ENCODE assay signal across 1 cellular context in the genomic region with DNA sequence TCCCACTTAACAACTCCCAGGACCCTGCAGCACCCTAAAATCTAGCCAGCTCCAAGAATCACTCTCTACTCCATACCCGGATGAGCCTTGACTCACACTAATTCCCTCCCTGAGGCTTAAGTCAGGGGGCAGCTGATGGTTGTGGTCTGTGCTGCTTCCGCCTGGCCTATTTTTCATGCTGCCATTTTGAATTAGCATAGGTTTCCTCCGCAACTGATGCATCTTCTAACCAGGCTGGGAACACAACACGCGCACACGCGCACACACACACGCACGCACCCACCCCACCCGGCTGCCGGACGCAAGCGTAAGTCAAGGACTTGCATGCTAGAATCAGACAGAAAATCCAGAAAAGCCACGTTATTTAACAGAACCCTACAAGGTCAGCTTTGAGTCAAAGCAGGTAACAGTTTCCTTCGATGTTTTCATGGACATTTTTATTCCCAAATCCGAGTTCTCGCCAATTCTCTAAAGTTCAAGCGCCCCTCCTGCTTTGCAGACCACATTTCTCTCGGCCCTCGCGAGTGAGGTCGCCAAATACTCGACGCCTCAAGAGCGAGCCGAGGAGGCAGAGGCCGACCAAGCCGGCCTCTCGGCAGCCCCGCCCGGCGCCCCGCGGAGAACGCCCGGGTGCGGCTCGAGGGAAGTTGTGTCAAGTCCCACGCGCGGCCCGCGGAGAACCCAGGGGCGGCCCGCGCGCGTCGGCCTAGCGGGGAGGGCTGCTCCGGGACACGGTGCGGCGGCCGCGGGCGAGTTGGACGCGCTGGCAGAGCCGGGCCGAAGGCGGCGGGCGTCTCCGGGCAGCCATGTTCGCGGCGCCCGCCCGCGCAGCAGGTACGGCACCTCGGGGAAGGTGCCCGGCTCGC.
TF ChIP-seq lines count a peak whose summit lies in the region.

No MANE protein-coding gene starts in this region.

TF ChIP-seq in HepG2, 621 proteins besides CTCF, POLR2A, EP300 and RAD21 (continued from another document and continues in another):
- TF ChIP-seq ZNF556 (CRISPR knock-in tag; IDR thresholded peaks at IDR 0.05; ENCODE audit: borderline replicate concordance) (no peak), ERF (CRISPR knock-in tag; IDR thresholded peaks at IDR 0.05) (0 out of 2 replicates have a peak, but pooled peaks have one; percentile 33), ZNF567 (CRISPR knock-in tag; IDR thresholded peaks at IDR 0.05; ENCODE audit: borderline replicate concordance) (no peak), ZNF558 (CRISPR knock-in tag; IDR thresholded peaks at IDR 0.05; ENCODE audit: borderline replicate concordance) (no peak), FOSL2 (CRISPR knock-in tag; IDR thresholded peaks at IDR 0.05) (no peak), ZBTB8A (CRISPR knock-in tag; IDR thresholded peaks at IDR 0.05; ENCODE audit: borderline replicate concordance, low read depth) (no peak), MED13 (CRISPR knock-in tag; IDR thresholded peaks at IDR 0.05) (no peak), SCMH1 (CRISPR knock-in tag; IDR thresholded peaks at IDR 0.05; ENCODE audit: borderline replicate concordance) (no peak), KLF15 (CRISPR knock-in tag; IDR thresholded peaks at IDR 0.05; ENCODE audit: borderline replicate concordance) (no peak), CHCHD3 (CRISPR knock-in tag; IDR thresholded peaks at IDR 0.05) (no peak), KLF12 (CRISPR knock-in tag; IDR thresholded peaks at IDR 0.05; ENCODE audit: borderline replicate concordance) (no peak), PAX8 (CRISPR knock-in tag; IDR thresholded peaks at IDR 0.05; ENCODE audit: borderline replicate concordance) (peak; percentile 63; the same call in 1 of the 2 replicates), CBX2 (IDR thresholded peaks at IDR 0.05; ENCODE audit: low read depth, low read length) (no peak), CBX2 (CRISPR knock-in tag; IDR thresholded peaks at IDR 0.05; ENCODE audit: low read depth) (no peak), ZIK1 (CRISPR knock-in tag; IDR thresholded peaks at IDR 0.05; ENCODE audit: borderline replicate concordance, low read depth) (no peak; the same call in 1 of the 2 replicates), ZNF562 (CRISPR knock-in tag; IDR thresholded peaks at IDR 0.05; ENCODE audit: borderline replicate concordance) (no peak), ZNF619 (CRISPR knock-in tag; IDR thresholded peaks at IDR 0.05) (no peak), KLF6 (CRISPR knock-in tag; IDR thresholded peaks at IDR 0.05) (no peak), WIZ (CRISPR knock-in tag; IDR thresholded peaks at IDR 0.05) (0 out of 2 replicates have a peak, but pooled peaks have one; percentile 12), NFKB2 (CRISPR knock-in tag; IDR thresholded peaks at IDR 0.05; ENCODE audit: borderline replicate concordance) (no peak), SIX4 (CRISPR knock-in tag; IDR thresholded peaks at IDR 0.05) (no peak)
- TF ChIP-seq, protein P1, sequence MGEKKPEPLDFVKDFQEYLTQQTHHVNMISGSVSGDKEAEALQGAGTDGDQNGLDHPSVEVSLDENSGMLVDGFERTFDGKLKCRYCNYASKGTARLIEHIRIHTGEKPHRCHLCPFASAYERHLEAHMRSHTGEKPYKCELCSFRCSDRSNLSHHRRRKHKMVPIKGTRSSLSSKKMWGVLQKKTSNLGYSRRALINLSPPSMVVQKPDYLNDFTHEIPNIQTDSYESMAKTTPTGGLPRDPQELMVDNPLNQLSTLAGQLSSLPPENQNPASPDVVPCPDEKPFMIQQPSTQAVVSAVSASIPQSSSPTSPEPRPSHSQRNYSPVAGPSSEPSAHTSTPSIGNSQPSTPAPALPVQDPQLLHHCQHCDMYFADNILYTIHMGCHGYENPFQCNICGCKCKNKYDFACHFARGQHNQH (CRISPR knock-in tag; IDR thresholded peaks at IDR 0.05), result 0 out of 2 replicates have a peak, but pooled peaks have one; percentile 36
- TF ChIP-seq, protein P2, sequence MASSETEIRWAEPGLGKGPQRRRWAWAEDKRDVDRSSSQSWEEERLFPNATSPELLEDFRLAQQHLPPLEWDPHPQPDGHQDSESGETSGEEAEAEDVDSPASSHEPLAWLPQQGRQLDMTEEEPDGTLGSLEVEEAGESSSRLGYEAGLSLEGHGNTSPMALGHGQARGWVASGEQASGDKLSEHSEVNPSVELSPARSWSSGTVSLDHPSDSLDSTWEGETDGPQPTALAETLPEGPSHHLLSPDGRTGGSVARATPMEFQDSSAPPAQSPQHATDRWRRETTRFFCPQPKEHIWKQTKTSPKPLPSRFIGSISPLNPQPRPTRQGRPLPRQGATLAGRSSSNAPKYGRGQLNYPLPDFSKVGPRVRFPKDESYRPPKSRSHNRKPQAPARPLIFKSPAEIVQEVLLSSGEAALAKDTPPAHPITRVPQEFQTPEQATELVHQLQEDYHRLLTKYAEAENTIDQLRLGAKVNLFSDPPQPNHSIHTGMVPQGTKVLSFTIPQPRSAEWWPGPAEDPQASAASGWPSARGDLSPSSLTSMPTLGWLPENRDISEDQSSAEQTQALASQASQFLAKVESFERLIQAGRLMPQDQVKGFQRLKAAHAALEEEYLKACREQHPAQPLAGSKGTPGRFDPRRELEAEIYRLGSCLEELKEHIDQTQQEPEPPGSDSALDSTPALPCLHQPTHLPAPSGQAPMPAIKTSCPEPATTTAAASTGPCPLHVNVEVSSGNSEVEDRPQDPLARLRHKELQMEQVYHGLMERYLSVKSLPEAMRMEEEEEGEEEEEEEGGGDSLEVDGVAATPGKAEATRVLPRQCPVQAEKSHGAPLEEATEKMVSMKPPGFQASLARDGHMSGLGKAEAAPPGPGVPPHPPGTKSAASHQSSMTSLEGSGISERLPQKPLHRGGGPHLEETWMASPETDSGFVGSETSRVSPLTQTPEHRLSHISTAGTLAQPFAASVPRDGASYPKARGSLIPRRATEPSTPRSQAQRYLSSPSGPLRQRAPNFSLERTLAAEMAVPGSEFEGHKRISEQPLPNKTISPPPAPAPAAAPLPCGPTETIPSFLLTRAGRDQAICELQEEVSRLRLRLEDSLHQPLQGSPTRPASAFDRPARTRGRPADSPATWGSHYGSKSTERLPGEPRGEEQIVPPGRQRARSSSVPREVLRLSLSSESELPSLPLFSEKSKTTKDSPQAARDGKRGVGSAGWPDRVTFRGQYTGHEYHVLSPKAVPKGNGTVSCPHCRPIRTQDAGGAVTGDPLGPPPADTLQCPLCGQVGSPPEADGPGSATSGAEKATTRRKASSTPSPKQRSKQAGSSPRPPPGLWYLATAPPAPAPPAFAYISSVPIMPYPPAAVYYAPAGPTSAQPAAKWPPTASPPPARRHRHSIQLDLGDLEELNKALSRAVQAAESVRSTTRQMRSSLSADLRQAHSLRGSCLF (CRISPR knock-in tag; IDR thresholded peaks at IDR 0.05; ENCODE audit: borderline replicate concordance), result no peak
- TF ChIP-seq, protein P3, sequence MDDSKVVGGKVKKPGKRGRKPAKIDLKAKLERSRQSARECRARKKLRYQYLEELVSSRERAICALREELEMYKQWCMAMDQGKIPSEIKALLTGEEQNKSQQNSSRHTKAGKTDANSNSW (CRISPR knock-in tag; IDR thresholded peaks at IDR 0.05; ENCODE audit: borderline replicate concordance), result no peak
- TF ChIP-seq, protein P4, sequence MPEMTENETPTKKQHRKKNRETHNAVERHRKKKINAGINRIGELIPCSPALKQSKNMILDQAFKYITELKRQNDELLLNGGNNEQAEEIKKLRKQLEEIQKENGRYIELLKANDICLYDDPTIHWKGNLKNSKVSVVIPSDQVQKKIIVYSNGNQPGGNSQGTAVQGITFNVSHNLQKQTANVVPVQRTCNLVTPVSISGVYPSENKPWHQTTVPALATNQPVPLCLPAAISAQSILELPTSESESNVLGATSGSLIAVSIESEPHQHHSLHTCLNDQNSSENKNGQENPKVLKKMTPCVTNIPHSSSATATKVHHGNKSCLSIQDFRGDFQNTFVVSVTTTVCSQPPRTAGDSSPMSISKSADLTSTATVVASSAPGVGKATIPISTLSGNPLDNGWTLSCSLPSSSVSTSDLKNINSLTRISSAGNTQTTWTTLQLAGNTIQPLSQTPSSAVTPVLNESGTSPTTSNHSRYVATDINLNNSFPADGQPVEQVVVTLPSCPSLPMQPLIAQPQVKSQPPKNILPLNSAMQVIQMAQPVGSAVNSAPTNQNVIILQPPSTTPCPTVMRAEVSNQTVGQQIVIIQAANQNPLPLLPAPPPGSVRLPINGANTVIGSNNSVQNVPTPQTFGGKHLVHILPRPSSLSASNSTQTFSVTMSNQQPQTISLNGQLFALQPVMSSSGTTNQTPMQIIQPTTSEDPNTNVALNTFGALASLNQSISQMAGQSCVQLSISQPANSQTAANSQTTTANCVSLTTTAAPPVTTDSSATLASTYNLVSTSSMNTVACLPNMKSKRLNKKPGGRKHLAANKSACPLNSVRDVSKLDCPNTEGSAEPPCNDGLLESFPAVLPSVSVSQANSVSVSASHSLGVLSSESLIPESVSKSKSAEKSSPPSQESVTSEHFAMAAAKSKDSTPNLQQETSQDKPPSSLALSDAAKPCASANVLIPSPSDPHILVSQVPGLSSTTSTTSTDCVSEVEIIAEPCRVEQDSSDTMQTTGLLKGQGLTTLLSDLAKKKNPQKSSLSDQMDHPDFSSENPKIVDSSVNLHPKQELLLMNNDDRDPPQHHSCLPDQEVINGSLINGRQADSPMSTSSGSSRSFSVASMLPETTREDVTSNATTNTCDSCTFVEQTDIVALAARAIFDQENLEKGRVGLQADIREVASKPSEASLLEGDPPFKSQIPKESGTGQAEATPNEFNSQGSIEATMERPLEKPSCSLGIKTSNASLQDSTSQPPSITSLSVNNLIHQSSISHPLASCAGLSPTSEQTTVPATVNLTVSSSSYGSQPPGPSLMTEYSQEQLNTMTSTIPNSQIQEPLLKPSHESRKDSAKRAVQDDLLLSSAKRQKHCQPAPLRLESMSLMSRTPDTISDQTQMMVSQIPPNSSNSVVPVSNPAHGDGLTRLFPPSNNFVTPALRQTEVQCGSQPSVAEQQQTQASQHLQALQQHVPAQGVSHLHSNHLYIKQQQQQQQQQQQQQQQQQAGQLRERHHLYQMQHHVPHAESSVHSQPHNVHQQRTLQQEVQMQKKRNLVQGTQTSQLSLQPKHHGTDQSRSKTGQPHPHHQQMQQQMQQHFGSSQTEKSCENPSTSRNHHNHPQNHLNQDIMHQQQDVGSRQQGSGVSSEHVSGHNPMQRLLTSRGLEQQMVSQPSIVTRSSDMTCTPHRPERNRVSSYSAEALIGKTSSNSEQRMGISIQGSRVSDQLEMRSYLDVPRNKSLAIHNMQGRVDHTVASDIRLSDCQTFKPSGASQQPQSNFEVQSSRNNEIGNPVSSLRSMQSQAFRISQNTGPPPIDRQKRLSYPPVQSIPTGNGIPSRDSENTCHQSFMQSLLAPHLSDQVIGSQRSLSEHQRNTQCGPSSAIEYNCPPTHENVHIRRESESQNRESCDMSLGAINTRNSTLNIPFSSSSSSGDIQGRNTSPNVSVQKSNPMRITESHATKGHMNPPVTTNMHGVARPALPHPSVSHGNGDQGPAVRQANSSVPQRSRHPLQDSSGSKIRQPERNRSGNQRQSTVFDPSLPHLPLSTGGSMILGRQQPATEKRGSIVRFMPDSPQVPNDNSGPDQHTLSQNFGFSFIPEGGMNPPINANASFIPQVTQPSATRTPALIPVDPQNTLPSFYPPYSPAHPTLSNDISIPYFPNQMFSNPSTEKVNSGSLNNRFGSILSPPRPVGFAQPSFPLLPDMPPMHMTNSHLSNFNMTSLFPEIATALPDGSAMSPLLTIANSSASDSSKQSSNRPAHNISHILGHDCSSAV (CRISPR knock-in tag; IDR thresholded peaks at IDR 0.05; ENCODE audit: borderline replicate concordance), result no peak
- TF ChIP-seq, protein P5, sequence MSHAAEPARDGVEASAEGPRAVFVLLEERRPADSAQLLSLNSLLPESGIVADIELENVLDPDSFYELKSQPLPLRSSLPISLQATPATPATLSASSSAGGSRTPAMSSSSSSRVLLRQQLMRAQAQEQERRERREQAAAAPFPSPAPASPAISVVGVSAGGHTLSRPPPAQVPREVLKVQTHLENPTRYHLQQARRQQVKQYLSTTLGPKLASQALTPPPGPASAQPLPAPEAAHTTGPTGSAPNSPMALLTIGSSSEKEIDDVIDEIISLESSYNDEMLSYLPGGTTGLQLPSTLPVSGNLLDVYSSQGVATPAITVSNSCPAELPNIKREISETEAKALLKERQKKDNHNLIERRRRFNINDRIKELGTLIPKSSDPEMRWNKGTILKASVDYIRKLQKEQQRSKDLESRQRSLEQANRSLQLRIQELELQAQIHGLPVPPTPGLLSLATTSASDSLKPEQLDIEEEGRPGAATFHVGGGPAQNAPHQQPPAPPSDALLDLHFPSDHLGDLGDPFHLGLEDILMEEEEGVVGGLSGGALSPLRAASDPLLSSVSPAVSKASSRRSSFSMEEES (CRISPR knock-in tag; IDR thresholded peaks at IDR 0.05), result no peak
- TF ChIP-seq, protein P6, sequence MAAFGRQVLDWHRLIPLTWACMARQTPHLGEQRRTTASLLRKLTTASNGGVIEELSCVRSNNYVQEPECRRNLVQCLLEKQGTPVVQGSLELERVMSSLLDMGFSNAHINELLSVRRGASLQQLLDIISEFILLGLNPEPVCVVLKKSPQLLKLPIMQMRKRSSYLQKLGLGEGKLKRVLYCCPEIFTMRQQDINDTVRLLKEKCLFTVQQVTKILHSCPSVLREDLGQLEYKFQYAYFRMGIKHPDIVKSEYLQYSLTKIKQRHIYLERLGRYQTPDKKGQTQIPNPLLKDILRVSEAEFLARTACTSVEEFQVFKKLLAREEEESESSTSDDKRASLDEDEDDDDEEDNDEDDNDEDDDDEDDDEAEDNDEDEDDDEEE (CRISPR knock-in tag; IDR thresholded peaks at IDR 0.05), result no peak
- TF ChIP-seq, protein P7, sequence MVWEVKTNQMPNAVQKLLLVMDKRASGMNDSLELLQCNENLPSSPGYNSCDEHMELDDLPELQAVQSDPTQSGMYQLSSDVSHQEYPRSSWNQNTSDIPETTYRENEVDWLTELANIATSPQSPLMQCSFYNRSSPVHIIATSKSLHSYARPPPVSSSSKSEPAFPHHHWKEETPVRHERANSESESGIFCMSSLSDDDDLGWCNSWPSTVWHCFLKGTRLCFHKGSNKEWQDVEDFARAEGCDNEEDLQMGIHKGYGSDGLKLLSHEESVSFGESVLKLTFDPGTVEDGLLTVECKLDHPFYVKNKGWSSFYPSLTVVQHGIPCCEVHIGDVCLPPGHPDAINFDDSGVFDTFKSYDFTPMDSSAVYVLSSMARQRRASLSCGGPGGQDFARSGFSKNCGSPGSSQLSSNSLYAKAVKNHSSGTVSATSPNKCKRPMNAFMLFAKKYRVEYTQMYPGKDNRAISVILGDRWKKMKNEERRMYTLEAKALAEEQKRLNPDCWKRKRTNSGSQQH (CRISPR knock-in tag; IDR thresholded peaks at IDR 0.05; ENCODE audit: low read depth), result no peak; the same call in 1 of the 2 replicates
- TF ChIP-seq, protein P8, sequence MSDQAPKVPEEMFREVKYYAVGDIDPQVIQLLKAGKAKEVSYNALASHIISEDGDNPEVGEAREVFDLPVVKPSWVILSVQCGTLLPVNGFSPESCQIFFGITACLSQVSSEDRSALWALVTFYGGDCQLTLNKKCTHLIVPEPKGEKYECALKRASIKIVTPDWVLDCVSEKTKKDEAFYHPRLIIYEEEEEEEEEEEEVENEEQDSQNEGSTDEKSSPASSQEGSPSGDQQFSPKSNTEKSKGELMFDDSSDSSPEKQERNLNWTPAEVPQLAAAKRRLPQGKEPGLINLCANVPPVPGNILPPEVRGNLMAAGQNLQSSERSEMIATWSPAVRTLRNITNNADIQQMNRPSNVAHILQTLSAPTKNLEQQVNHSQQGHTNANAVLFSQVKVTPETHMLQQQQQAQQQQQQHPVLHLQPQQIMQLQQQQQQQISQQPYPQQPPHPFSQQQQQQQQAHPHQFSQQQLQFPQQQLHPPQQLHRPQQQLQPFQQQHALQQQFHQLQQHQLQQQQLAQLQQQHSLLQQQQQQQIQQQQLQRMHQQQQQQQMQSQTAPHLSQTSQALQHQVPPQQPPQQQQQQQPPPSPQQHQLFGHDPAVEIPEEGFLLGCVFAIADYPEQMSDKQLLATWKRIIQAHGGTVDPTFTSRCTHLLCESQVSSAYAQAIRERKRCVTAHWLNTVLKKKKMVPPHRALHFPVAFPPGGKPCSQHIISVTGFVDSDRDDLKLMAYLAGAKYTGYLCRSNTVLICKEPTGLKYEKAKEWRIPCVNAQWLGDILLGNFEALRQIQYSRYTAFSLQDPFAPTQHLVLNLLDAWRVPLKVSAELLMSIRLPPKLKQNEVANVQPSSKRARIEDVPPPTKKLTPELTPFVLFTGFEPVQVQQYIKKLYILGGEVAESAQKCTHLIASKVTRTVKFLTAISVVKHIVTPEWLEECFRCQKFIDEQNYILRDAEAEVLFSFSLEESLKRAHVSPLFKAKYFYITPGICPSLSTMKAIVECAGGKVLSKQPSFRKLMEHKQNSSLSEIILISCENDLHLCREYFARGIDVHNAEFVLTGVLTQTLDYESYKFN (CRISPR knock-in tag; conservative IDR thresholded peaks at IDR 0.05), result no peak
